12 cellular contexts compared by ENCODE assay signal in genomic region chr1:207813513-207813881, GRCh38.
DNase-seq lines count a peak whose midpoint lies in the region; ATAC-seq, FAIRE-seq and TF ChIP-seq lines count a peak whose summit lies in the region.
"Had no signal": no experiment of that assay in that cellular context is flagged by ENCODE, and none has a peak within 500 bp of the region (broad histone marks: within the 10 kb centered on the region; RNA-seq: fewer than 3 reads in every experiment).

No MANE protein-coding gene starts in this region.

- TF ChIP-seq CTCF in 22Rv1 (IDR thresholded peaks at IDR 0.05) (no peak), prostate gland (IDR thresholded peaks at IDR 0.05) (no peak)

- peaks cover 3 to 36% of the 10 kb centered on the region in 2 donors for H3K36me3 ChIP-seq in prostate gland

- DNase-seq in HTR-8/SVneo (ENCODE audit: insufficient read length, low spot score) = no peak
- no peak for DNase-seq in effector memory CD8-positive, alpha-beta T cell
- DNase-seq in prostate gland (ENCODE audit: low spot score) = no peak
- no peak for DNase-seq in hippocampal formation (lab: John Stamatoyannopoulos, UW)
- no peak for DNase-seq in HPDE6-E6E7 (ENCODE audit: extremely low spot score)
- DNase-seq in KG1 (lab: John Stamatoyannopoulos, UW) = no peak
- DNase-seq: BE2C, GDM1 had no signal

- H3K27me3 Mint-ChIP-seq in effector memory CD8-positive, alpha-beta T cell = no peaks in the 10 kb centered on the region

- H3K36me3 Mint-ChIP-seq in effector memory CD8-positive, alpha-beta T cell (ENCODE audit: insufficient read depth) = peaks cover 61% of the 10 kb centered on the region

- ATAC-seq in effector memory CD8-positive, alpha-beta T cell (replicated peaks) = no peak
- ATAC-seq in GM21390 (IDR thresholded peaks at IDR 0.05; ENCODE audit: unreplicated experiment) = no peak
- ATAC-seq: mucosa of descending colon had no signal

- no peaks in the 10 kb centered on the region for H3K9me3 Mint-ChIP-seq in effector memory CD8-positive, alpha-beta T cell

- intact Hi-C loops in prostate gland (cut with DNase I) = loop anchor here (10.0 kb wide), 1 partner anchor 51 kb away; no protein-coding TSS in a partner anchor

- H3K27ac ChIP-seq in 22Rv1 = peak overlapping the region; percentile 71; the same call in 1 of the 2 replicates
- H3K27ac ChIP-seq in prostate gland = peak overlapping the region; percentile 68 to 78
- H3K27ac ChIP-seq: epithelial cell of prostate had no signal

- H3K4me3 ChIP-seq in prostate gland = no peak overlapping the region
- H3K4me3 ChIP-seq: mucosa of descending colon had no signal

- peaks cover 52 to 74% of the 10 kb centered on the region in 2 donors for H3K4me1 Mint-ChIP-seq in effector memory CD8-positive, alpha-beta T cell (ENCODE audit: low read depth in 2 of 2)

- H3K4me1 ChIP-seq in prostate gland (replicated peaks) = peaks cover 47% of the 10 kb centered on the region
- H3K4me1 ChIP-seq: BE2C had no signal

- H3K27me3 ChIP-seq in prostate gland (replicated peaks; ENCODE audit: insufficient read depth) = no peaks in the 10 kb centered on the region
- H3K27me3 ChIP-seq: BE2C had no signal

- no peak overlapping the region for H3K4me3 Mint-ChIP-seq in effector memory CD8-positive, alpha-beta T cell

- no peaks in the 10 kb centered on the region for H3K9me3 ChIP-seq in prostate gland
- H3K9me3 ChIP-seq: BE2C, mucosa of descending colon had no signal

- WGBS in prostate gland = 71% methylated on average over 3 of the region's 3 CpGs

- TF ChIP-seq POLR2A in prostate gland (IDR thresholded peaks at IDR 0.05) = no peak

- FAIRE-seq in HTR-8/SVneo (lab: Jason Lieb, UNC) = peak; percentile 28

- H3K27ac Mint-ChIP-seq in effector memory CD8-positive, alpha-beta T cell = peak overlapping the region; percentile 79 to 80
